In the genomic region with DNA sequence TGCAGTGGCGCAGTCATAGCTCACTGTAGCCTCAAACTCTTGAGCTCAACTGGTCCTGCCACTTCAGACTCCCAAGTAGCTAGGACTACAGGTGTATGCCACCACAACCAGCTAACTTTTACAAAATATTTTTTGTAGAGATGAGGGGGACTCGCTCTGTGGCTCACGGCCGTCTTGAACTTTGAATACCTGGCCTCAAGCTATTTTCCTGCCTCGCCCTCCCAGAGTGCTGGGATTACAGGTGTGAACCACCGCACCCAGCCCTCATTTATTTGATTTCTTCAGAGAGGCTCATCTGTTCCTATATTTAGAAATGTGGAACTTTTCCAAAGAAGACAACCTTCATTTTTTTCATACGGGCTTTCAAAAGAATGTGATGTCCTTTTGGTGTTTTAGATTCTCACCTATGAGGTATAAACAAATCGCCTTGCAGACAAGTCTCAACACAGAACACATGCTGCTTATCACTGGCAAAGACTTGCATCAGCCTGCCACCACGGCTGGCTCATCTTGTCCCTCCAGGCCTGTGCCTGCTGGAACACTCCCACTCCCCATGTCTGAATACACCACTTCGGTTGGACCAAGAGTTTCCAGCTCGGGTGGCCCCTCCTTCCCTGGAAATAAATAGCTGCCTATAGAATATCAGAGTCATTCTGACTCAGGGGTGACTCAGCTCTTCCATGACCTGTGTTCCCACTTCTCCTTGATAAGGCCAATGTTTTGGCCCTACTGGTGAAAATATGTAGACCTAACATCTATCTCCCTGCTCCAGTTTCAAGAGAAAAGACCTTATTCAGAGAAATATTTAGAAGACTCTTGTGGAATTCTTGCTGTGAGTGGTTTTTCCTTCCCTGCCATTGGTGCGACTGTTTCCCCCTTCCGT, we compare ENCODE assay signal across 8 cellular contexts.
A peak's percentile ranks its signal among the peaks of the same experiment; 100 is the strongest.
DNase-seq lines count a peak whose midpoint lies in the region; ATAC-seq and FAIRE-seq lines count a peak whose summit lies in the region.

No MANE protein-coding gene starts in this region.

- ATAC-seq in activated T-cell treated with anti-CD3 and anti-CD28 coated beads, Interleukin-2, amount 50 U/mL, for 4 hours, result peak; percentile 91 to 92
- ATAC-seq in Right ventricle myocardium inferior (peak; percentile 63), HG03432 (IDR thresholded peaks at IDR 0.05; ENCODE audit: unreplicated experiment) (no peak), HG03025 (IDR thresholded peaks at IDR 0.05; ENCODE audit: low FRiP score, unreplicated experiment) (no peak)

- H3K9me3 ChIP-seq in small intestine (ENCODE audit: control insufficient read depth, low read depth), result no peaks in the 10 kb centered on the region

- H3K36me3 ChIP-seq in small intestine (ENCODE audit: control insufficient read depth in 2 of 2, insufficient read depth in 2 of 2, low read length in 2 of 2), result no peaks in the 10 kb centered on the region

- FAIRE-seq in small intestine (lab: Jason Lieb, UNC), result no peak

- H3K27ac ChIP-seq in small intestine (ENCODE audit: low read depth in 1 of 2, low read length in 1 of 2), result peak overlapping the region; percentile 82 to 92

- H3K27me3 Mint-ChIP-seq in activated T-cell treated with anti-CD3 and anti-CD28 coated beads, Interleukin-2, amount 50 U/mL, for 4 hours (ENCODE audit: low read depth), result no peaks in the 10 kb centered on the region

- intact Hi-C loops in Right ventricle myocardium inferior (cut with DNase I), result no loop called here

- WGBS in small intestine, 3 donors, result 24 to 63% (median 44%) methylated on average over 13 of the region's 13 CpGs

- H3K9me3 Mint-ChIP-seq in activated T-cell treated with anti-CD3 and anti-CD28 coated beads, Interleukin-2, amount 50 U/mL, for 4 hours, result no peaks in the 10 kb centered on the region

- H3K36me3 Mint-ChIP-seq in activated T-cell treated with anti-CD3 and anti-CD28 coated beads, Interleukin-2, amount 50 U/mL, for 4 hours (ENCODE audit: insufficient read depth), result no peaks in the 10 kb centered on the region

- DNase-seq in DMS 273 treated with DMSO at 0.1 percent for 48 hours (lab: John Stamatoyannopoulos, UW) (peak; percentile 26), NCI-H2196 treated with DMSO at 0.1 percent for 48 hours (lab: John Stamatoyannopoulos, UW; ENCODE audit: unreplicated experiment) (peak; percentile 61), Right ventricle myocardium inferior (ENCODE audit: missing footprints) (no peak), small intestine (peak; percentile 96), cortex of kidney (lab: John Stamatoyannopoulos, UW) (no peak)
- peak; percentile 60 for DNase-seq in activated T-cell treated with anti-CD3 and anti-CD28 coated beads, Interleukin-2, amount 50 U/mL, for 4 hours

- H3K4me1 ChIP-seq in small intestine (ENCODE audit: control insufficient read depth in 2 of 2, insufficient read depth in 1 of 2, low read depth in 1 of 2, low read length in 1 of 2), result peaks cover 4 to 9% of the 10 kb centered on the region in 2 donors

- H3K4me3 Mint-ChIP-seq in activated T-cell treated with anti-CD3 and anti-CD28 coated beads, Interleukin-2, amount 50 U/mL, for 4 hours, result peak overlapping the region; percentile 53

- H3K4me1 Mint-ChIP-seq in activated T-cell treated with anti-CD3 and anti-CD28 coated beads, Interleukin-2, amount 50 U/mL, for 4 hours (ENCODE audit: low read depth), result peaks cover 17% of the 10 kb centered on the region

- H3K27me3 ChIP-seq in small intestine (ENCODE audit: control insufficient read depth in 2 of 2, insufficient read depth in 2 of 2, low read length in 2 of 2), result no peaks in the 10 kb centered on the region

- no peak overlapping the region for H3K4me3 ChIP-seq in small intestine (ENCODE audit: low read depth in 1 of 2, low read length in 2 of 2)

Comparison
In these comparisons a context has a peak if more than half of its experiments do, and no peak if none do; other contexts are left out.
1. DNase-seq: peak in DMS 273 treated with DMSO at 0.1 percent for 48 hours (single experiment), NCI-H2196 treated with DMSO at 0.1 percent for 48 hours (single experiment), activated T-cell treated with anti-CD3 and anti-CD28 coated beads, Interleukin-2, amount 50 U/mL, for 4 hours (single experiment) and small intestine (single experiment); none in Right ventricle myocardium inferior (single experiment) and cortex of kidney (single experiment).
2. ATAC-seq: peak in activated T-cell treated with anti-CD3 and anti-CD28 coated beads, Interleukin-2, amount 50 U/mL, for 4 hours (2 of 2) and Right ventricle myocardium inferior (single experiment); none in HG03432 (single experiment) and HG03025 (single experiment).